In the genomic region with DNA sequence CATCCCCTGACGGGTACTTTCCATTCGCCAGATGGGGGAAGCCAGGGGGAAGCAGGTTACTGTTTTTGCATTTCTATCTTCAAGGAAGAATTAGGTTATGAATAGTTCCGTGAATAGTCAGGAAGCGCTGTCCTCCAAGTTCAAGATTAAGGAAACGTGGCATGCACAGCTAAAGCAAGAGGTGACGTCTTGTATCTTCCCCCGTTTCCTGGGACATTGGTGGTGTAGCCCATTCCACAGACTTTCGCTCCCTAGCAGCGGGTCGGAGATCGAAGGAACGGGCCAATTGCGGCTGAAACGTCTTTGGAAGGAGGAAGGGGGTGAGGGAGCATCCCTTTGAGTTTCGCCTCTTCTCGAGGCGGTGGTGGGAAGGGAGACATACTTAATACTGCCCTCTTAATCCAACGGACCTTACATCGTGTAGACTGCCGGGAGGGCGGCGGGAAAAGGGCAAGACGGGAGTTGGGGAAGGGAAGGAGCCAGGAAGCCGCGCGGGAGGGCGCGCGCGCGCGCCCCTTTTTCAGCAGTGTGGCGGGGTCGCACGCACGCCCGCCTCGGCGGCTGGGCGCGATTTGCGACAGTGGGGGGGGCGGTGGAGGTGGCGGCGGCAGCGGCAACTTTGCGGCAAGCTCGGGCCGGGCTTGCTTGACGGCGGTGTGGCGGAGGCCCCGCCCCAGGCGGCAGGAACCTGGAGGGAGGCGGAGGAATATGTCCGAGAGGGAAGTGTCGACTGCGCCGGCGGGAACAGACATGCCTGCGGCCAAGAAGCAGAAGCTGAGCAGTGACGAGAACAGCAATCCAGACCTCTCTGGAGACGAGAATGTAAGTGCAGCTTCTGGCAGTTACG, we compare ENCODE assay signal across 1 cellular context.
A peak's percentile ranks its signal among the peaks of the same experiment; 100 is the strongest.
TF ChIP-seq lines count a peak whose summit lies in the region.

A gene with protein sequence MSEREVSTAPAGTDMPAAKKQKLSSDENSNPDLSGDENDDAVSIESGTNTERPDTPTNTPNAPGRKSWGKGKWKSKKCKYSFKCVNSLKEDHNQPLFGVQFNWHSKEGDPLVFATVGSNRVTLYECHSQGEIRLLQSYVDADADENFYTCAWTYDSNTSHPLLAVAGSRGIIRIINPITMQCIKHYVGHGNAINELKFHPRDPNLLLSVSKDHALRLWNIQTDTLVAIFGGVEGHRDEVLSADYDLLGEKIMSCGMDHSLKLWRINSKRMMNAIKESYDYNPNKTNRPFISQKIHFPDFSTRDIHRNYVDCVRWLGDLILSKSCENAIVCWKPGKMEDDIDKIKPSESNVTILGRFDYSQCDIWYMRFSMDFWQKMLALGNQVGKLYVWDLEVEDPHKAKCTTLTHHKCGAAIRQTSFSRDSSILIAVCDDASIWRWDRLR (plus strand): TSS at position 232 of the 847 bp plus-strand sequence. CDS start 477 bp downstream, at position 709.

TF ChIP-seq in HepG2, 621 proteins besides CTCF, POLR2A, EP300 and RAD21 (continued from another document and continues in another):
- TF ChIP-seq, protein P1, sequence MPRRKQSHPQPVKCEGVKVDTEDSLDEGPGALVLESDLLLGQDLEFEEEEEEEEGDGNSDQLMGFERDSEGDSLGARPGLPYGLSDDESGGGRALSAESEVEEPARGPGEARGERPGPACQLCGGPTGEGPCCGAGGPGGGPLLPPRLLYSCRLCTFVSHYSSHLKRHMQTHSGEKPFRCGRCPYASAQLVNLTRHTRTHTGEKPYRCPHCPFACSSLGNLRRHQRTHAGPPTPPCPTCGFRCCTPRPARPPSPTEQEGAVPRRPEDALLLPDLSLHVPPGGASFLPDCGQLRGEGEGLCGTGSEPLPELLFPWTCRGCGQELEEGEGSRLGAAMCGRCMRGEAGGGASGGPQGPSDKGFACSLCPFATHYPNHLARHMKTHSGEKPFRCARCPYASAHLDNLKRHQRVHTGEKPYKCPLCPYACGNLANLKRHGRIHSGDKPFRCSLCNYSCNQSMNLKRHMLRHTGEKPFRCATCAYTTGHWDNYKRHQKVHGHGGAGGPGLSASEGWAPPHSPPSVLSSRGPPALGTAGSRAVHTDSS (CRISPR knock-in tag; conservative IDR thresholded peaks at IDR 0.05), result no peak
- TF ChIP-seq, protein P2, sequence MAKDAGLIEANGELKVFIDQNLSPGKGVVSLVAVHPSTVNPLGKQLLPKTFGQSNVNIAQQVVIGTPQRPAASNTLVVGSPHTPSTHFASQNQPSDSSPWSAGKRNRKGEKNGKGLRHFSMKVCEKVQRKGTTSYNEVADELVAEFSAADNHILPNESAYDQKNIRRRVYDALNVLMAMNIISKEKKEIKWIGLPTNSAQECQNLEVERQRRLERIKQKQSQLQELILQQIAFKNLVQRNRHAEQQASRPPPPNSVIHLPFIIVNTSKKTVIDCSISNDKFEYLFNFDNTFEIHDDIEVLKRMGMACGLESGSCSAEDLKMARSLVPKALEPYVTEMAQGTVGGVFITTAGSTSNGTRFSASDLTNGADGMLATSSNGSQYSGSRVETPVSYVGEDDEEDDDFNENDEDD (CRISPR knock-in tag; IDR thresholded peaks at IDR 0.05; ENCODE audit: borderline replicate concordance), result peak; percentile 59; the same call in 1 of the 2 replicates
- TF ChIP-seq MXD4 (CRISPR knock-in tag; IDR thresholded peaks at IDR 0.05) (peak; percentile 83), SRSF4 (IDR thresholded peaks at IDR 0.05; ENCODE audit: low read depth, low read length, poor library complexity, severe bottlenecking) (no peak), STAG1 (CRISPR knock-in tag; IDR thresholded peaks at IDR 0.05) (0 out of 2 replicates have a peak, but pooled peaks have one; percentile 1), ZNF556 (CRISPR knock-in tag; IDR thresholded peaks at IDR 0.05; ENCODE audit: borderline replicate concordance) (peak; percentile 72), SETDB1 (CRISPR knock-in tag; IDR thresholded peaks at IDR 0.05; ENCODE audit: borderline replicate concordance) (no peak), KAT8 (CRISPR knock-in tag; IDR thresholded peaks at IDR 0.05) (no peak), THAP11 (CRISPR knock-in tag; IDR thresholded peaks at IDR 0.05) (peak; percentile 83), FOXM1 (CRISPR knock-in tag; IDR thresholded peaks at IDR 0.05) (no peak), GTF2F1 (IDR thresholded peaks at IDR 0.05; ENCODE audit: low read length) (no peak), FOXJ3 (CRISPR knock-in tag; IDR thresholded peaks at IDR 0.05; ENCODE audit: borderline replicate concordance) (no peak), HOXA9 (CRISPR knock-in tag; IDR thresholded peaks at IDR 0.05; ENCODE audit: borderline replicate concordance) (no peak), ZKSCAN8 (CRISPR knock-in tag; IDR thresholded peaks at IDR 0.05; ENCODE audit: borderline replicate concordance) (no peak), ZFAT (CRISPR knock-in tag; conservative IDR thresholded peaks at IDR 0.05) (no peak), ZMYM2 (CRISPR knock-in tag; IDR thresholded peaks at IDR 0.05) (no peak), KLF15 (CRISPR knock-in tag; IDR thresholded peaks at IDR 0.05; ENCODE audit: borderline replicate concordance) (0 out of 2 replicates have a peak, but pooled peaks have one; percentile 34), PITX1 (CRISPR knock-in tag; IDR thresholded peaks at IDR 0.05) (peak; percentile 65; the same call in 1 of the 2 replicates), THYN1 (CRISPR knock-in tag; IDR thresholded peaks at IDR 0.05; ENCODE audit: borderline replicate concordance, low read depth) (no peak), NR3C1 (CRISPR knock-in tag; IDR thresholded peaks at IDR 0.05) (no peak), NPAS2 (CRISPR knock-in tag; IDR thresholded peaks at IDR 0.05; ENCODE audit: borderline replicate concordance) (no peak), TOE1 (CRISPR knock-in tag; IDR thresholded peaks at IDR 0.05) (no peak), ZNF10 (CRISPR knock-in tag; IDR thresholded peaks at IDR 0.05; ENCODE audit: borderline replicate concordance, low read depth) (no peak), ZEB1 (IDR thresholded peaks at IDR 0.05; ENCODE audit: insufficient replicate concordance, low read depth) (no peak), ZNF446 (CRISPR knock-in tag; IDR thresholded peaks at IDR 0.05) (no peak), ZFP41 (CRISPR knock-in tag; IDR thresholded peaks at IDR 0.05; ENCODE audit: borderline replicate concordance) (no peak), PPARG (CRISPR knock-in tag; conservative IDR thresholded peaks at IDR 0.05) (no peak; the same call in 1 of the 2 replicates), FOXO1 (CRISPR knock-in tag; IDR thresholded peaks at IDR 0.05) (0 out of 2 replicates have a peak, but pooled peaks have one; percentile 37), SNAI1 (CRISPR knock-in tag; IDR thresholded peaks at IDR 0.05; ENCODE audit: borderline replicate concordance) (no peak), NCOR1 (IDR thresholded peaks at IDR 0.05; ENCODE audit: borderline replicate concordance, low read length) (0 out of 2 replicates have a peak, but pooled peaks have one; percentile 28), ZNF577 (CRISPR knock-in tag; IDR thresholded peaks at IDR 0.05; ENCODE audit: borderline replicate concordance, low read depth) (no peak), ZNF724P (CRISPR knock-in tag; IDR thresholded peaks at IDR 0.05; ENCODE audit: borderline replicate concordance) (peak; percentile 71; the same call in 1 of the 2 replicates), ZNF878 (CRISPR knock-in tag; IDR thresholded peaks at IDR 0.05) (no peak), ZNF24 (IDR thresholded peaks at IDR 0.05) (no peak), PRPF4 (IDR thresholded peaks at IDR 0.05; ENCODE audit: low read depth, low read length, poor library complexity, severe bottlenecking) (no peak), ZNF605 (CRISPR knock-in tag; IDR thresholded peaks at IDR 0.05) (peak; percentile 54; the same call in 1 of the 2 replicates), HNRNPH1 (optimal IDR thresholded peaks at IDR 0.05; ENCODE audit: low read depth, low read length) (no peak)
- TF ChIP-seq, protein P3, sequence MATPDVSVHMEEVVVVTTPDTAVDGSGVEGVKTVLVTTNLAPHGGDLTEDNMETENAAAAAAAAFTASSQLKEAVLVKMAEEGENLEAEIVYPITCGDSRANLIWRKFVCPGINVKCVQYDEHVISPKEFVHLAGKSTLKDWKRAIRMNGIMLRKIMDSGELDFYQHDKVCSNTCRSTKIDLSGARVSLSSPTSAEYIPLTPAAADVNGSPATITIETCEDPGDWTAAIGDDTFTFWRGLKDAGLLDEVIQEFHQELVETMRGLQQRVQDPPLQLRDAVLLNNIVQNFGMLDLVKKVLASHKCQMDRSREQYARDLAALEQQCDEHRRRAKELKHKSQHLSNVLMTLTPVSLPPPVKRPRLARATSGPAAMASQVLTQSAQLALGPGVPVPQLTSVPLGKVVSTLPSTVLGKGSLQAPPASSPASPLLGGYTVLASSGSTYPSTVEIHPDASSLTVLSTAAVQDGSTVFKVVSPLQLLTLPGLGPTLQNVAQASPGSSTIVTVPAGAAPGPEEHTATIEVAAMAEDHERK (CRISPR knock-in tag; IDR thresholded peaks at IDR 0.05; ENCODE audit: low read depth), result no peak
- TF ChIP-seq, protein P4, sequence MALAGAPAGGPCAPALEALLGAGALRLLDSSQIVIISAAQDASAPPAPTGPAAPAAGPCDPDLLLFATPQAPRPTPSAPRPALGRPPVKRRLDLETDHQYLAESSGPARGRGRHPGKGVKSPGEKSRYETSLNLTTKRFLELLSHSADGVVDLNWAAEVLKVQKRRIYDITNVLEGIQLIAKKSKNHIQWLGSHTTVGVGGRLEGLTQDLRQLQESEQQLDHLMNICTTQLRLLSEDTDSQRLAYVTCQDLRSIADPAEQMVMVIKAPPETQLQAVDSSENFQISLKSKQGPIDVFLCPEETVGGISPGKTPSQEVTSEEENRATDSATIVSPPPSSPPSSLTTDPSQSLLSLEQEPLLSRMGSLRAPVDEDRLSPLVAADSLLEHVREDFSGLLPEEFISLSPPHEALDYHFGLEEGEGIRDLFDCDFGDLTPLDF (CRISPR knock-in tag; IDR thresholded peaks at IDR 0.05), result peak; percentile 33; the same call in 1 of the 2 replicates
- TF ChIP-seq, protein P5, sequence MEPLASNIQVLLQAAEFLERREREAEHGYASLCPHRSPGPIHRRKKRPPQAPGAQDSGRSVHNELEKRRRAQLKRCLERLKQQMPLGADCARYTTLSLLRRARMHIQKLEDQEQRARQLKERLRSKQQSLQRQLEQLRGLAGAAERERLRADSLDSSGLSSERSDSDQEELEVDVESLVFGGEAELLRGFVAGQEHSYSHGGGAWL (CRISPR knock-in tag; IDR thresholded peaks at IDR 0.05), result no peak
- TF ChIP-seq, protein P6, sequence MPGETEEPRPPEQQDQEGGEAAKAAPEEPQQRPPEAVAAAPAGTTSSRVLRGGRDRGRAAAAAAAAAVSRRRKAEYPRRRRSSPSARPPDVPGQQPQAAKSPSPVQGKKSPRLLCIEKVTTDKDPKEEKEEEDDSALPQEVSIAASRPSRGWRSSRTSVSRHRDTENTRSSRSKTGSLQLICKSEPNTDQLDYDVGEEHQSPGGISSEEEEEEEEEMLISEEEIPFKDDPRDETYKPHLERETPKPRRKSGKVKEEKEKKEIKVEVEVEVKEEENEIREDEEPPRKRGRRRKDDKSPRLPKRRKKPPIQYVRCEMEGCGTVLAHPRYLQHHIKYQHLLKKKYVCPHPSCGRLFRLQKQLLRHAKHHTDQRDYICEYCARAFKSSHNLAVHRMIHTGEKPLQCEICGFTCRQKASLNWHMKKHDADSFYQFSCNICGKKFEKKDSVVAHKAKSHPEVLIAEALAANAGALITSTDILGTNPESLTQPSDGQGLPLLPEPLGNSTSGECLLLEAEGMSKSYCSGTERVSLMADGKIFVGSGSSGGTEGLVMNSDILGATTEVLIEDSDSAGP (CRISPR knock-in tag; IDR thresholded peaks at IDR 0.05; ENCODE audit: borderline replicate concordance), result peak; percentile 90
- TF ChIP-seq, protein P7, sequence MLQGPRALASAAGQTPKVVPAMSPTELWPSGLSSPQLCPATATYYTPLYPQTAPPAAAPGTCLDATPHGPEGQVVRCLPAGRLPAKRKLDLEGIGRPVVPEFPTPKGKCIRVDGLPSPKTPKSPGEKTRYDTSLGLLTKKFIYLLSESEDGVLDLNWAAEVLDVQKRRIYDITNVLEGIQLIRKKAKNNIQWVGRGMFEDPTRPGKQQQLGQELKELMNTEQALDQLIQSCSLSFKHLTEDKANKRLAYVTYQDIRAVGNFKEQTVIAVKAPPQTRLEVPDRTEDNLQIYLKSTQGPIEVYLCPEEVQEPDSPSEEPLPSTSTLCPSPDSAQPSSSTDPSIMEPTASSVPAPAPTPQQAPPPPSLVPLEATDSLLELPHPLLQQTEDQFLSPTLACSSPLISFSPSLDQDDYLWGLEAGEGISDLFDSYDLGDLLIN (CRISPR knock-in tag; IDR thresholded peaks at IDR 0.05; ENCODE audit: borderline replicate concordance), result 0 out of 2 replicates have a peak, but pooled peaks have one; percentile 23
- TF ChIP-seq, protein P8, sequence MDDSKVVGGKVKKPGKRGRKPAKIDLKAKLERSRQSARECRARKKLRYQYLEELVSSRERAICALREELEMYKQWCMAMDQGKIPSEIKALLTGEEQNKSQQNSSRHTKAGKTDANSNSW (CRISPR knock-in tag; IDR thresholded peaks at IDR 0.05; ENCODE audit: borderline replicate concordance), result no peak
- TF ChIP-seq, protein P9, sequence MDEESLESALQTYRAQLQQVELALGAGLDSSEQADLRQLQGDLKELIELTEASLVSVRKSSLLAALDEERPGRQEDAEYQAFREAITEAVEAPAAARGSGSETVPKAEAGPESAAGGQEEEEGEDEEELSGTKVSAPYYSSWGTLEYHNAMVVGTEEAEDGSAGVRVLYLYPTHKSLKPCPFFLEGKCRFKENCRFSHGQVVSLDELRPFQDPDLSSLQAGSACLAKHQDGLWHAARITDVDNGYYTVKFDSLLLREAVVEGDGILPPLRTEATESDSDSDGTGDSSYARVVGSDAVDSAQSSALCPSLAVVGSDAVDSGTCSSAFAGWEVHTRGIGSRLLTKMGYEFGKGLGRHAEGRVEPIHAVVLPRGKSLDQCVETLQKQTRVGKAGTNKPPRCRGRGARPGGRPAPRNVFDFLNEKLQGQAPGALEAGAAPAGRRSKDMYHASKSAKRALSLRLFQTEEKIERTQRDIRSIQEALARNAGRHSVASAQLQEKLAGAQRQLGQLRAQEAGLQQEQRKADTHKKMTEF (CRISPR knock-in tag; IDR thresholded peaks at IDR 0.05), result peak; percentile 33; the same call in 1 of the 2 replicates
